12 cellular contexts compared by ENCODE assay signal in the genomic region with DNA sequence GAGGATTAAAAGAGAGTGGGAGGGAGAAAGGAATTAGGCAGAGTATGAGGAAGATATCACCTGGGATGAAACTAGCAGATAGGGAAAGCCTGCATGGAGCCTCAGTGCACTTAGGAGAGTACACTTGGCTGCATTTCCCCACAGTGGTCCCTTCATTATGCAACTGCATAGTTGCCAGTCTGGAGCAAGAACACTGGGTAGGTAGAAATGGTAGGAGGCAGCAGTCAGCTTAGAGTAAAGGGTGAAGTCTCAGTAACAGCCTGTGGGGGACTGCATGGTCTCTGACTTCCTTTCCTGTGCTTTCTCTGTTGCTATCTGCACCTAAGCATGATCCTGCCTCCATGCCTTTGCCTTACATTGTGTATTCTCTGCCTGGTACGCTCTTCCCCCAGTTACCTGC. TPM values are rescaled to one million over a fixed set of nuclear protein-coding genes. Genes with fewer than 3 reads are reported as not detected.
DNase-seq lines count a peak whose midpoint lies in the region; ATAC-seq and TF ChIP-seq lines count a peak whose summit lies in the region.
"Had no signal": no experiment of that assay in that cellular context is flagged by ENCODE, and none has a peak within 500 bp of the region (broad histone marks: within the 10 kb centered on the region; RNA-seq: fewer than 3 reads in every experiment).

No MANE protein-coding gene starts in this region.

- ATAC-seq in HG02610 (IDR thresholded peaks at IDR 0.05; ENCODE audit: unreplicated experiment): peak; percentile 38
- peak; percentile 96 for ATAC-seq in WTC11

- intact Hi-C loops in colonic mucosa (cut with DNase I): no loop called here

- H3K36me3 ChIP-seq in colonic mucosa: no peaks in the 10 kb centered on the region
- H3K36me3 ChIP-seq: cardiac muscle cell had no signal

- H3K9me3 Mint-ChIP-seq in activated naive CD4-positive, alpha-beta T cell treated with anti-CD3 and anti-CD28 coated beads, Interleukin-2, amount 50 U/mL, for 24 hours: no peaks in the 10 kb centered on the region
- H3K9me3 Mint-ChIP-seq in WTC11: no peaks in the 10 kb centered on the region
- H3K9me3 Mint-ChIP-seq in stimulated activated naive CD8-positive, alpha-beta T cell treated with anti-CD3 and anti-CD28 coated beads, Interleukin-15, Interleukin-2, amounts not matched to agents 100 ng/mL and 50 ng/mL, for 24 hours: no peaks in the 10 kb centered on the region

- H3K4me3 ChIP-seq in colonic mucosa: no peak overlapping the region
- H3K4me3 ChIP-seq: cardiac muscle cell had no signal

- H3K27ac ChIP-seq in colonic mucosa: no peak overlapping the region
- H3K27ac ChIP-seq: C4-2B, cardiac muscle cell had no signal

- H3K27me3 ChIP-seq in colonic mucosa: no peaks in the 10 kb centered on the region

- peaks cover 3% of the 10 kb centered on the region for H3K4me1 ChIP-seq in colonic mucosa

- no peak for DNase-seq in activated naive CD4-positive, alpha-beta T cell treated with anti-CD3 and anti-CD28 coated beads, Interleukin-2, amount 50 U/mL, for 16 hours
- DNase-seq in WTC11 (ENCODE audit: low spot score) (no peak), NCI-H2081 (lab: John Stamatoyannopoulos, UW) (no peak), colonic mucosa (no peak), GOT3 (lab: John Stamatoyannopoulos, UW) (no peak)
- DNase-seq: activated CD4-positive, alpha-beta T cell treated with anti-CD3 and anti-CD28 coated beads for 4 hours; foreskin fibroblast had no signal

- peaks cover 85% of the 10 kb centered on the region for H3K4me1 Mint-ChIP-seq in activated naive CD4-positive, alpha-beta T cell treated with anti-CD3 and anti-CD28 coated beads, Interleukin-2, amount 50 U/mL, for 24 hours
- peaks cover 24% of the 10 kb centered on the region for H3K4me1 Mint-ChIP-seq in WTC11
- H3K4me1 Mint-ChIP-seq in stimulated activated naive CD8-positive, alpha-beta T cell treated with anti-CD3 and anti-CD28 coated beads, Interleukin-15, Interleukin-2, amounts not matched to agents 100 ng/mL and 50 ng/mL, for 24 hours (ENCODE audit: low read depth): peaks cover 85% of the 10 kb centered on the region

- no peak overlapping the region for H3K9ac ChIP-seq in colonic mucosa (ENCODE audit: low read depth in 2 of 2, low read length in 2 of 2)

- no peaks in the 10 kb centered on the region for H3K27me3 Mint-ChIP-seq in activated naive CD4-positive, alpha-beta T cell treated with anti-CD3 and anti-CD28 coated beads, Interleukin-2, amount 50 U/mL, for 24 hours
- peaks cover 3% of the 10 kb centered on the region; the same call in 1 of the 2 replicates for H3K27me3 Mint-ChIP-seq in WTC11 (ENCODE audit: low read depth)
- no peaks in the 10 kb centered on the region for H3K27me3 Mint-ChIP-seq in stimulated activated naive CD8-positive, alpha-beta T cell treated with anti-CD3 and anti-CD28 coated beads, Interleukin-15, Interleukin-2, amounts not matched to agents 100 ng/mL and 50 ng/mL, for 24 hours

- no peaks in the 10 kb centered on the region for H3K36me3 Mint-ChIP-seq in activated naive CD4-positive, alpha-beta T cell treated with anti-CD3 and anti-CD28 coated beads, Interleukin-2, amount 50 U/mL, for 24 hours
- no peaks in the 10 kb centered on the region for H3K36me3 Mint-ChIP-seq in WTC11
- peaks cover 4% of the 10 kb centered on the region for H3K36me3 Mint-ChIP-seq in stimulated activated naive CD8-positive, alpha-beta T cell treated with anti-CD3 and anti-CD28 coated beads, Interleukin-15, Interleukin-2, amounts not matched to agents 100 ng/mL and 50 ng/mL, for 24 hours (ENCODE audit: low read depth)

- H3K4me3 Mint-ChIP-seq in activated naive CD4-positive, alpha-beta T cell treated with anti-CD3 and anti-CD28 coated beads, Interleukin-2, amount 50 U/mL, for 24 hours: peak overlapping the region; percentile 20
- no peak overlapping the region for H3K4me3 Mint-ChIP-seq in WTC11
- peak overlapping the region; percentile 27 for H3K4me3 Mint-ChIP-seq in stimulated activated naive CD8-positive, alpha-beta T cell treated with anti-CD3 and anti-CD28 coated beads, Interleukin-15, Interleukin-2, amounts not matched to agents 100 ng/mL and 50 ng/mL, for 24 hours

- no peak for TF ChIP-seq CTCF in WTC11 (IDR thresholded peaks at IDR 0.05)
- TF ChIP-seq CTCF in colonic mucosa (IDR thresholded peaks at IDR 0.05): no peak

- CTCF ChIA-PET in WTC11 (lab: Charles Lee): no interaction called here

- H3K9me3 ChIP-seq in colonic mucosa: no peaks in the 10 kb centered on the region

- H3K27ac Mint-ChIP-seq in activated naive CD4-positive, alpha-beta T cell treated with anti-CD3 and anti-CD28 coated beads, Interleukin-2, amount 50 U/mL, for 24 hours: peak overlapping the region; percentile 63
- no peak overlapping the region for H3K27ac Mint-ChIP-seq in WTC11
- H3K27ac Mint-ChIP-seq in stimulated activated naive CD8-positive, alpha-beta T cell treated with anti-CD3 and anti-CD28 coated beads, Interleukin-15, Interleukin-2, amounts not matched to agents 100 ng/mL and 50 ng/mL, for 24 hours: peak overlapping the region; percentile 36

- POLR2A ChIA-PET in WTC11 (lab: Charles Lee): no interaction called here

TF ChIP-seq in WTC11, 78 proteins besides CTCF, POLR2A, EP300 and RAD21:
- TF ChIP-seq, protein P1, sequence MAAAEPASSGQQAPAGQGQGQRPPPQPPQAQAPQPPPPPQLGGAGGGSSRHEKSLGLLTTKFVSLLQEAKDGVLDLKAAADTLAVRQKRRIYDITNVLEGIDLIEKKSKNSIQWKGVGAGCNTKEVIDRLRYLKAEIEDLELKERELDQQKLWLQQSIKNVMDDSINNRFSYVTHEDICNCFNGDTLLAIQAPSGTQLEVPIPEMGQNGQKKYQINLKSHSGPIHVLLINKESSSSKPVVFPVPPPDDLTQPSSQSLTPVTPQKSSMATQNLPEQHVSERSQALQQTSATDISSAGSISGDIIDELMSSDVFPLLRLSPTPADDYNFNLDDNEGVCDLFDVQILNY (CRISPR knock-in tag; IDR thresholded peaks at IDR 0.05): no peak
- no peak for TF ChIP-seq GTF2I (CRISPR knock-in tag; conservative IDR thresholded peaks at IDR 0.05)
- TF ChIP-seq ZBTB21 (CRISPR knock-in tag; IDR thresholded peaks at IDR 0.05; ENCODE audit: borderline replicate concordance): no peak

RNA-seq across cellular contexts. Expression of a gene that starts 14.0 kb away (rescaled TPM):
- 5.1 to 5.7 TPM (median 5.2 TPM) in 3 replicates for total RNA-seq in WTC11 (2021)
- 10 to 100 TPM; 48.7 to 71.7 TPM for total RNA-seq in colonic mucosa
